Comparison of ENCODE assay signal across 8 cellular contexts in the genomic region with DNA sequence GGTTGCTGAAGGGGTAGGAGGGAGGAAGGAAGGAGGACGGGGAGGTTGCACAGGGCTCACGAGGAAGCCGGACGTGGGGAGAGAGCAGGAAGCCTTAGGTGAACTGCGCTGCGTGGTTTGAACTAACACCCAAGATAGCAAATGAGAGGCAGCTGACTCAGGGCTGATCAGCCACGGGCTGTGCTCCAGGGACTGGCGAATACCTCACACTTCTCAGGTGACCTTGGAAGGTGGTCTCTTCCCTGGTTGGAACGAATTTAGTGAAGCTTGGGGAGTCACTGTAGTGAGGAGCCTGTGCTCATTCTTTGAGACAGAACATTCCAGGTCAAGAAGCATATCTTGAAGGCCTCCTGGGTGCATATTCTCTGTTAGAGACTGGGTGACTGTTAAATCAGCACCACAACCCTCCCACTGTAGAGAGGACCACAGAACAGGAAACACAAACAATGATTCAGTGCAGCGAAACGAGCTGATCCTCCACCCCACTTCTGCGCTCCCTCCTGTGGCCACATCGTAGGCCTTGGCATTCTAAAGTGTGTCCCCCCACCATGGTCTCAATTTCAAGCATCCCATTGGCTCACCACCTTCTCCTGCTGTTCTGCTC. TPM values are rescaled to one million over a fixed set of nuclear protein-coding genes. Genes with fewer than 3 reads are reported as not detected.
A peak's percentile ranks its signal among the peaks of the same experiment; 100 is the strongest.
DNase-seq lines count a peak whose midpoint lies in the region; ATAC-seq and TF ChIP-seq lines count a peak whose summit lies in the region.

No MANE protein-coding gene starts in this region.

- H3K4me3 ChIP-seq in BLaER1, result peak overlapping the region; percentile 45; the same call in 1 of the 2 replicates
- H3K4me3 ChIP-seq in spleen, result peak overlapping the region in 3 of 8 donors; percentile 3 to 47 (median 14)
- no peak overlapping the region for H3K4me3 ChIP-seq in esophagus muscularis mucosa

- TF ChIP-seq POLR2A in spleen (IDR thresholded peaks at IDR 0.05) (no peak), esophagus muscularis mucosa (IDR thresholded peaks at IDR 0.05; ENCODE audit: low read depth) (no peak)

- H3K36me3 ChIP-seq in BLaER1 (no peaks in the 10 kb centered on the region), spleen (no peaks in the 10 kb centered on the region), esophagus muscularis mucosa (no peaks in the 10 kb centered on the region)

- H4K20me1 ChIP-seq in BLaER1, result peaks cover 4% of the 10 kb centered on the region; the same call in 1 of the 2 replicates

- H3K4me3 Mint-ChIP-seq in activated CD4-positive, alpha-beta T cell treated with anti-CD3 and anti-CD28 coated beads, Interleukin-2, amount 10 ng/mL, durations not matched to agents 24 days and 14 days, result peak overlapping the region; percentile 93
- peak overlapping the region; percentile 81 to 93 for H3K4me3 Mint-ChIP-seq in effector memory CD8-positive, alpha-beta T cell

- DNase-seq in activated CD4-positive, alpha-beta T cell treated with anti-CD3 and anti-CD28 coated beads, Interleukin-2, amount 10 ng/mL, durations not matched to agents 24 days and 14 days, result peak; percentile 90
- peak; percentile 68 to 80 (median 73) for DNase-seq in effector memory CD8-positive, alpha-beta T cell
- DNase-seq in spleen (peak; percentile 90), NCI-H128 (lab: John Stamatoyannopoulos, UW; ENCODE audit: unreplicated experiment) (no peak), esophagus muscularis mucosa (ENCODE audit: extremely low spot score) (no peak)

- peaks cover 2% of the 10 kb centered on the region for H3K36me3 Mint-ChIP-seq in activated CD4-positive, alpha-beta T cell treated with anti-CD3 and anti-CD28 coated beads, Interleukin-2, amount 10 ng/mL, durations not matched to agents 24 days and 14 days (ENCODE audit: low read depth)
- H3K36me3 Mint-ChIP-seq in effector memory CD8-positive, alpha-beta T cell (ENCODE audit: insufficient read depth), result peaks cover 36% of the 10 kb centered on the region

- peaks cover 74% of the 10 kb centered on the region for H3K4me1 ChIP-seq in BLaER1
- peaks cover 40 to 91% (median 77%) of the 10 kb centered on the region in 6 donors for H3K4me1 ChIP-seq in spleen
- H3K4me1 ChIP-seq in esophagus muscularis mucosa, result peaks cover 31 to 51% (median 37%) of the 10 kb centered on the region in 4 donors

- H3K9me3 Mint-ChIP-seq in activated CD4-positive, alpha-beta T cell treated with anti-CD3 and anti-CD28 coated beads, Interleukin-2, amount 10 ng/mL, durations not matched to agents 24 days and 14 days, result no peaks in the 10 kb centered on the region
- H3K9me3 Mint-ChIP-seq in effector memory CD8-positive, alpha-beta T cell, result no peaks in the 10 kb centered on the region

- TF ChIP-seq CTCF in spleen (IDR thresholded peaks at IDR 0.05 in 8 of 11, conservative IDR thresholded peaks at IDR 0.05 in 3 of 11), result peak in 6 of 11 experiments; percentile 6 to 54 (median 39)
- no peak for TF ChIP-seq CTCF in esophagus muscularis mucosa (IDR thresholded peaks at IDR 0.05)

- H3K27ac Mint-ChIP-seq in activated CD4-positive, alpha-beta T cell treated with anti-CD3 and anti-CD28 coated beads, Interleukin-2, amount 10 ng/mL, durations not matched to agents 24 days and 14 days, result peak overlapping the region; percentile 99
- peak overlapping the region; percentile 99 to 100 for H3K27ac Mint-ChIP-seq in effector memory CD8-positive, alpha-beta T cell

- TF ChIP-seq EP300 in esophagus muscularis mucosa (IDR thresholded peaks at IDR 0.05), result no peak

- H3K9me3 ChIP-seq in BLaER1 (no peaks in the 10 kb centered on the region), spleen (no peaks in the 10 kb centered on the region), esophagus muscularis mucosa (no peaks in the 10 kb centered on the region)

- no peaks in the 10 kb centered on the region for H3K27me3 Mint-ChIP-seq in activated CD4-positive, alpha-beta T cell treated with anti-CD3 and anti-CD28 coated beads, Interleukin-2, amount 10 ng/mL, durations not matched to agents 24 days and 14 days
- no peaks in the 10 kb centered on the region for H3K27me3 Mint-ChIP-seq in effector memory CD8-positive, alpha-beta T cell

- H3K4me2 ChIP-seq in BLaER1, result peak overlapping the region; percentile 96

- H3K9ac ChIP-seq in BLaER1, result peak overlapping the region; percentile 59

- H3K27me3 ChIP-seq in BLaER1, result no peaks in the 10 kb centered on the region
- H3K27me3 ChIP-seq in spleen (replicated peaks in 1 of 7), result peaks cover 0 to 25% (median 0%) of the 10 kb centered on the region in 7 donors
- no peaks in the 10 kb centered on the region for H3K27me3 ChIP-seq in esophagus muscularis mucosa

- ATAC-seq in HG03045 (IDR thresholded peaks at IDR 0.05; ENCODE audit: unreplicated experiment) (peak; percentile 45), GM19463 (IDR thresholded peaks at IDR 0.05; ENCODE audit: unreplicated experiment) (no peak)
- ATAC-seq in effector memory CD8-positive, alpha-beta T cell (replicated peaks), result peak; percentile 52

- H3K27ac ChIP-seq in BLaER1, result peak overlapping the region; percentile 81
- peak overlapping the region; percentile 58 to 94 (median 79) for H3K27ac ChIP-seq in spleen
- H3K27ac ChIP-seq in esophagus muscularis mucosa (replicated peaks in 1 of 4), result peak overlapping the region in 2 of 4 donors; percentile 0 to 33

- intact Hi-C loops in activated CD4-positive, alpha-beta T cell treated with anti-CD3 and anti-CD28 coated beads, Interleukin-2, amount 10 ng/mL, durations not matched to agents 24 days and 14 days (cut with micrococcal nuclease), result loop anchor here (1.0 to 10.0 kb wide), 5 partner anchors 56 to 300 kb away; partner anchors contain the start of genes TRMT61B and WDR43
- intact Hi-C loops in spleen (cut with DNase I; ENCODE audit: low total_unique reads) (no loop called here), esophagus muscularis mucosa (cut with DNase I) (no loop called here)

- H3K4me1 Mint-ChIP-seq in activated CD4-positive, alpha-beta T cell treated with anti-CD3 and anti-CD28 coated beads, Interleukin-2, amount 10 ng/mL, durations not matched to agents 24 days and 14 days, result peaks cover 64% of the 10 kb centered on the region
- H3K4me1 Mint-ChIP-seq in effector memory CD8-positive, alpha-beta T cell (ENCODE audit: low read depth in 2 of 2), result peaks cover 74 to 83% of the 10 kb centered on the region in 2 donors

- 8 to 15% (median 12%) methylated on average over 13 of the region's 13 CpGs for WGBS in spleen, 5 donors
- 81% methylated on average over 13 of the region's 13 CpGs for WGBS in esophagus muscularis mucosa

RNA-seq across cellular contexts. Expression of gene TOGARAM2, which starts 33.8 kb away (rescaled TPM):
- 4.8 and 6.7 TPM in 2 replicates for total RNA-seq in activated CD4-positive, alpha-beta T cell treated with anti-CD3 and anti-CD28 coated beads, Interleukin-2, amount 10 ng/mL, durations not matched to agents 24 days and 14 days
- total RNA-seq in spleen (10 to 100 TPM in 4 of 7 donors, 1 to 10 TPM in 3; 3.1 to 19.9 (median 11.7) TPM), esophagus muscularis mucosa (under 1 TPM; 0.57 to 0.99 (median 0.77) TPM)
- 1 to 10 TPM; 3.0 to 9.0 (median 7.4) TPM for polyA plus RNA-seq in spleen

RNA-seq across cellular contexts. Expression of gene PCARE, which starts 59.4 kb away (rescaled TPM):
- total RNA-seq in activated CD4-positive, alpha-beta T cell treated with anti-CD3 and anti-CD28 coated beads, Interleukin-2, amount 10 ng/mL, durations not matched to agents 24 days and 14 days, result not detected in 2 replicates
- not detected for total RNA-seq in spleen
- not detected for polyA plus RNA-seq in spleen
- not detected for total RNA-seq in esophagus muscularis mucosa

Comparison
In these comparisons a context has a peak if more than half of its experiments do, and no peak if none do; other contexts are left out.
1. DNase-seq: peak in activated CD4-positive, alpha-beta T cell treated with anti-CD3 and anti-CD28 coated beads, Interleukin-2, amount 10 ng/mL, durations not matched to agents 24 days and 14 days (single experiment), effector memory CD8-positive, alpha-beta T cell (3 of 3) and spleen (single experiment); none in NCI-H128 (single experiment) and esophagus muscularis mucosa (single experiment).
2. CTCF ChIP-seq: peak in spleen (6 of 11); none in esophagus muscularis mucosa (0 of 3).